15 cellular contexts compared by ENCODE assay signal in the genomic region with DNA sequence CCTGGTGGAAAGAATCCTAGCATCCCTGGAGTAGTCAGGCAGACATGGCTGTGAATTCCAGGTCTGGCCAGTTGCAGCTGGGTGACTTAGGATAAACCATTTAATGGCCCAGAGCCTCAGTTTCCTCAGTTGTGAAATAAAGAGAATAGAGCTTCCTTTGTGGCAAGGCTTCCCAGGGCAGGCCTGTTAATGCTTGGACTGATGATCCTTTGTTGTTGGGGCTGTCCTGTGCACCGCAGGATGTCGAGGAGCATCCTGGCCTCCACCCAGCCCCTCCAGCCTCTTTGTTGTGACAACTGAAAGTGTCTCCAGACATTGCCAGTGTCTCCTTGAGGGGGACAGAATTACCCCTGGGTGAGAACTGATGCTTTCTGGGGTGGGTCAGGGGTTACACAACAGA.
"Had no signal": no experiment of that assay in that cellular context is flagged by ENCODE, and none has a peak within 500 bp of the region (broad histone marks: within the 10 kb centered on the region; RNA-seq: fewer than 3 reads in every experiment).

No MANE protein-coding gene starts in this region.

- H3K27me3 Mint-ChIP-seq: activated T-helper 17 cell treated with anti-CD3 and anti-CD28 coated beads, Interleukin-2, amount 50 U/mL, for 72 hours had no signal

- ATAC-seq: activated T-helper 17 cell treated with anti-CD3 and anti-CD28 coated beads, Interleukin-2, amount 50 U/mL, for 72 hours; body of pancreas; naive thymus-derived CD4-positive, alpha-beta T cell had no signal

- H3K4me3 ChIP-seq: body of pancreas, heart right ventricle, lung, testis had no signal

- H3K27me3 ChIP-seq: body of pancreas, heart right ventricle, testis had no signal

- H3K36me3 ChIP-seq: neutrophil had no signal

- H3K36me3 Mint-ChIP-seq: activated naive CD4-positive, alpha-beta T cell treated with anti-CD3 and anti-CD28 coated beads, Interleukin-2, amount 10 ng/mL, durations not matched to agents 7 days and 5 days had no signal

- H3K4me1 Mint-ChIP-seq: activated naive CD4-positive, alpha-beta T cell treated with anti-CD3 and anti-CD28 coated beads, Interleukin-2, amount 10 ng/mL, durations not matched to agents 7 days and 5 days; activated T-helper 17 cell treated with anti-CD3 and anti-CD28 coated beads, Interleukin-2, amount 50 U/mL, for 72 hours; naive thymus-derived CD4-positive, alpha-beta T cell had no signal

- H3K9me3 ChIP-seq: body of pancreas, heart right ventricle, neutrophil, testis had no signal

- DNase-seq: activated CD4-positive, alpha-beta T cell treated with anti-CD3 and anti-CD28 coated beads, Interleukin-2, amount 50 U/mL, for 1 hour; activated CD4-positive, CD25-positive, alpha-beta regulatory T cell; activated naive CD4-positive, alpha-beta T cell treated with anti-CD3 and anti-CD28 coated beads, Interleukin-2, amount 10 ng/mL, durations not matched to agents 7 days and 5 days; activated T-cell treated with anti-CD3 and anti-CD28 coated beads for 4 hours; body of pancreas; foreskin melanocyte; heart right ventricle; naive thymus-derived CD4-positive, alpha-beta T cell; stimulated activated CD4-positive, alpha-beta T cell treated with anti-CD3 and anti-CD28 coated beads, Interleukin-12 subunit alpha, Interleukin-12 subunit beta, amount 100 ng/mL, for 4 hours; stimulated activated naive CD4-positive, alpha-beta T cell; testis had no signal

- H3K4me3 Mint-ChIP-seq: activated naive CD4-positive, alpha-beta T cell treated with anti-CD3 and anti-CD28 coated beads, Interleukin-2, amount 10 ng/mL, durations not matched to agents 7 days and 5 days; activated T-helper 17 cell treated with anti-CD3 and anti-CD28 coated beads, Interleukin-2, amount 50 U/mL, for 72 hours; naive thymus-derived CD4-positive, alpha-beta T cell had no signal

- H3K9me3 Mint-ChIP-seq: activated naive CD4-positive, alpha-beta T cell treated with anti-CD3 and anti-CD28 coated beads, Interleukin-2, amount 10 ng/mL, durations not matched to agents 7 days and 5 days; activated T-helper 17 cell treated with anti-CD3 and anti-CD28 coated beads, Interleukin-2, amount 50 U/mL, for 72 hours; naive thymus-derived CD4-positive, alpha-beta T cell had no signal

- H3K27ac ChIP-seq: body of pancreas, neutrophil had no signal

- H3K27ac Mint-ChIP-seq: activated naive CD4-positive, alpha-beta T cell treated with anti-CD3 and anti-CD28 coated beads, Interleukin-2, amount 10 ng/mL, durations not matched to agents 7 days and 5 days; activated T-helper 17 cell treated with anti-CD3 and anti-CD28 coated beads, Interleukin-2, amount 50 U/mL, for 72 hours; progenitor cell of endocrine pancreas had no signal
